In genomic region chr4:145938618-145939177, GRCh38 we compare ENCODE assay signal across 1 cellular context.
TF ChIP-seq lines count a peak whose summit lies in the region.

Gene ZNF827 (minus strand): TSS chr4:145938823. CDS start chr4:145938407, 416 bp downstream.

TF ChIP-seq in HEK293, 187 proteins besides CTCF, POLR2A, EP300 and RAD21 (continued from another document and continues in another):
- TF ChIP-seq ZNF473 (tag by site-specific recombination; IDR thresholded peaks at IDR 0.05) (0 out of 2 replicates have a peak, but pooled peaks have one; percentile 42), GFI1B (tag by site-specific recombination; IDR thresholded peaks at IDR 0.05) (peak; percentile 75; the same call in 1 of the 2 replicates), ZNF76 (tag by site-specific recombination; IDR thresholded peaks at IDR 0.05; ENCODE audit: borderline replicate concordance, low read depth) (no peak; the same call in 1 of the 2 replicates), RBAK (tag by site-specific recombination; IDR thresholded peaks at IDR 0.05) (no peak), ZSCAN30 (tag by site-specific recombination; IDR thresholded peaks at IDR 0.05) (peak; percentile 31; the same call in 1 of the 2 replicates), ZBTB10 (tag by site-specific recombination; IDR thresholded peaks at IDR 0.05) (peak; percentile 95), KLF10 (tag by site-specific recombination; IDR thresholded peaks at IDR 0.05) (no peak), ZBTB21 (tag by site-specific recombination; IDR thresholded peaks at IDR 0.05) (0 out of 2 replicates have a peak, but pooled peaks have one; percentile 43), ZNF354C (tag by site-specific recombination; IDR thresholded peaks at IDR 0.05; ENCODE audit: borderline replicate concordance, low read depth) (no peak), ZNF114 (tag by site-specific recombination; IDR thresholded peaks at IDR 0.05) (no peak), REPIN1 (tag by site-specific recombination; IDR thresholded peaks at IDR 0.05; ENCODE audit: low read depth) (no peak; the same call in 1 of the 2 replicates), ZNF248 (tag by site-specific recombination; IDR thresholded peaks at IDR 0.05) (no peak), ZFHX2 (tag by site-specific recombination; conservative IDR thresholded peaks at IDR 0.05) (peak; percentile 57), ZNF623 (tag by site-specific recombination; IDR thresholded peaks at IDR 0.05) (peak; percentile 26; the same call in 1 of the 2 replicates), EGR2 (tag by site-specific recombination; IDR thresholded peaks at IDR 0.05; ENCODE audit: low read depth) (peak; percentile 35; the same call in 1 of the 2 replicates), ZNF510 (tag by site-specific recombination; IDR thresholded peaks at IDR 0.05; ENCODE audit: insufficient replicate concordance) (no peak), ZNF621 (tag by site-specific recombination; IDR thresholded peaks at IDR 0.05) (no peak), ZNF571 (tag by site-specific recombination; IDR thresholded peaks at IDR 0.05) (no peak), KLF9 (tag by site-specific recombination; IDR thresholded peaks at IDR 0.05; ENCODE audit: low read depth) (peak; percentile 41; the same call in 1 of the 2 replicates), ZNF223 (tag by site-specific recombination; IDR thresholded peaks at IDR 0.05) (no peak), YY1 (tag by site-specific recombination; IDR thresholded peaks at IDR 0.05) (peak; percentile 74; the same call in 1 of the 2 replicates), ZNF18 (tag by site-specific recombination; IDR thresholded peaks at IDR 0.05) (0 out of 2 replicates have a peak, but pooled peaks have one; percentile 65), ATF2 (tag by site-specific recombination; IDR thresholded peaks at IDR 0.05; ENCODE audit: low read depth) (no peak), GLIS2 (tag by site-specific recombination; IDR thresholded peaks at IDR 0.05) (peak; percentile 46; the same call in 1 of the 2 replicates), ZNF521 (tag by site-specific recombination; IDR thresholded peaks at IDR 0.05) (no peak), ZNF558 (tag by site-specific recombination; IDR thresholded peaks at IDR 0.05) (no peak), ZNF366 (tag by site-specific recombination; conservative IDR thresholded peaks at IDR 0.05) (peak; percentile 89), ZNF121 (tag by site-specific recombination; IDR thresholded peaks at IDR 0.05) (no peak), ZBTB26 (tag by site-specific recombination; optimal IDR thresholded peaks at IDR 0.05) (peak; percentile 92), ZNF37A (tag by site-specific recombination; IDR thresholded peaks at IDR 0.05) (no peak), ZNF169 (tag by site-specific recombination; IDR thresholded peaks at IDR 0.05) (0 out of 2 replicates have a peak, but pooled peaks have one; percentile 31), ZNF324 (tag by site-specific recombination; IDR thresholded peaks at IDR 0.05) (peak; percentile 91; the same call in 1 of the 2 replicates), ZNF341 (tag by site-specific recombination; IDR thresholded peaks at IDR 0.05; ENCODE audit: low read depth) (peak; percentile 35; the same call in 1 of the 2 replicates), INSM2 (tag by site-specific recombination; IDR thresholded peaks at IDR 0.05) (no peak), ZNF701 (tag by site-specific recombination; IDR thresholded peaks at IDR 0.05) (no peak), ZNF174 (tag by site-specific recombination; IDR thresholded peaks at IDR 0.05) (no peak), YY2 (tag by site-specific recombination; IDR thresholded peaks at IDR 0.05) (peak; percentile 77), IKZF3 (tag by site-specific recombination; IDR thresholded peaks at IDR 0.05) (no peak), ZBTB17 (tag by site-specific recombination; IDR thresholded peaks at IDR 0.05) (peak; percentile 86), TCF7L2 (IDR thresholded peaks at IDR 0.05; ENCODE audit: borderline replicate concordance, low read depth, low read length) (peak; percentile 97), REST (tag by site-specific recombination; IDR thresholded peaks at IDR 0.05) (peak; percentile 66), ZNF561 (tag by site-specific recombination; IDR thresholded peaks at IDR 0.05; ENCODE audit: borderline replicate concordance) (peak; percentile 42; the same call in 1 of the 2 replicates), ZNF266 (tag by site-specific recombination; IDR thresholded peaks at IDR 0.05; ENCODE audit: low read depth) (peak; percentile 38; the same call in 1 of the 2 replicates), ZBTB48 (tag by site-specific recombination; IDR thresholded peaks at IDR 0.05) (peak; percentile 92), ZNF10 (tag by site-specific recombination; IDR thresholded peaks at IDR 0.05) (no peak), ZSCAN16 (tag by site-specific recombination; IDR thresholded peaks at IDR 0.05) (no peak), GLI2 (tag by site-specific recombination; IDR thresholded peaks at IDR 0.05; ENCODE audit: borderline replicate concordance, low read depth) (no peak), HOXA7 (CRISPR knock-in tag; IDR thresholded peaks at IDR 0.05; ENCODE audit: borderline replicate concordance) (no peak), ZNF585B (tag by site-specific recombination; IDR thresholded peaks at IDR 0.05) (no peak), ZBTB49 (tag by site-specific recombination; IDR thresholded peaks at IDR 0.05; ENCODE audit: low read depth) (0 out of 2 replicates have a peak, but pooled peaks have one; percentile 21), ZSCAN18 (tag by site-specific recombination; IDR thresholded peaks at IDR 0.05) (peak; percentile 74; the same call in 1 of the 2 replicates), ZNF112 (tag by site-specific recombination; IDR thresholded peaks at IDR 0.05) (no peak), ZNF157 (tag by site-specific recombination; IDR thresholded peaks at IDR 0.05) (no peak; the same call in 1 of the 2 replicates), BCL11A (tag by site-specific recombination; IDR thresholded peaks at IDR 0.05; ENCODE audit: low read depth) (no peak), ZEB2 (tag by site-specific recombination; IDR thresholded peaks at IDR 0.05) (peak; percentile 88)
